ENCODE assay signal across 22 cellular contexts in genomic region chr15:87949934-87950298, GRCh38.
A peak's percentile ranks its signal among the peaks of the same experiment; 100 is the strongest.
DNase-seq lines count a peak whose midpoint lies in the region; ATAC-seq and TF ChIP-seq lines count a peak whose summit lies in the region.
"Had no signal": no experiment of that assay in that cellular context is flagged by ENCODE, and none has a peak within 500 bp of the region (broad histone marks: within the 10 kb centered on the region; RNA-seq: fewer than 3 reads in every experiment).

No MANE protein-coding gene starts in this region.

- H4K20me1 ChIP-seq in PC-9 (ENCODE audit: insufficient read depth) = no peaks in the 10 kb centered on the region

- DNase-seq in Right ventricle myocardium superior (peak; percentile 54), ovary (no peak), thoracic aorta (ENCODE audit: low spot score) (no peak), cerebellar cortex (ENCODE audit: low spot score) (no peak), NK-92 (lab: John Stamatoyannopoulos, UW; ENCODE audit: unreplicated experiment) (no peak), PC-9 (no peak)
- DNase-seq: activated gamma-delta T cell; activated naive CD8-positive, alpha-beta T cell treated with anti-CD3 and anti-CD28 coated beads, Interleukin-2, amount 50 U/mL, for 24 hours; activated T-cell treated with anti-CD3 and anti-CD28 coated beads, Interleukin-2, amount 50 U/mL, for 1 hour; COR-L47; DMS79; GF-D8; MG63; naive thymus-derived CD4-positive, alpha-beta T cell; NCI-H1436; NCI-H524; right lobe of liver; stimulated activated naive CD4-positive, alpha-beta T cell treated with Interleukin-2 at 50 U/mL for 16 hours; T-helper 1 cell had no signal

- no peak overlapping the region for H2AFZ ChIP-seq in PC-9
- H2AFZ ChIP-seq: GM23338 had no signal

- H3K9me3 ChIP-seq in ovary = no peaks in the 10 kb centered on the region
- no peaks in the 10 kb centered on the region for H3K9me3 ChIP-seq in thoracic aorta
- H3K9me3 ChIP-seq in PC-9 (ENCODE audit: insufficient read depth, low read depth) = no peaks in the 10 kb centered on the region
- H3K9me3 ChIP-seq: MG63, right lobe of liver had no signal

- intact Hi-C loops in Right ventricle myocardium superior (cut with DNase I) (no loop called here), ovary (cut with DNase I) (loop anchor here in 1 of 4 donors (10.0 kb wide), 1 partner anchor 125 kb away; no protein-coding TSS in a partner anchor), PC-9 (cut with micrococcal nuclease; ENCODE audit: unreplicated experiment) (no loop called here)

- H3K27me3 ChIP-seq in ovary (no peaks in the 10 kb centered on the region), thoracic aorta (replicated peaks; ENCODE audit: insufficient read depth) (no peaks in the 10 kb centered on the region), PC-9 (ENCODE audit: insufficient read depth, low read depth) (peaks cover 39% of the 10 kb centered on the region)
- H3K27me3 ChIP-seq: MG63, right lobe of liver had no signal

- POLR2A ChIA-PET in PC-9 (lab: Charles Lee; ENCODE audit: unreplicated experiment) = no interaction called here

- H3K4me1 ChIP-seq in ovary (ENCODE audit: insufficient read depth) (no peaks in the 10 kb centered on the region), thoracic aorta (ENCODE audit: control insufficient read depth in 1 of 2, low read depth in 2 of 2) (peaks cover 9 to 24% of the 10 kb centered on the region in 2 donors), PC-9 (replicated peaks; ENCODE audit: insufficient read depth) (no peaks in the 10 kb centered on the region)
- H3K4me1 ChIP-seq: right lobe of liver had no signal

- no peak overlapping the region for H3K4me2 ChIP-seq in PC-9
- H3K4me2 ChIP-seq: GM23338 had no signal

- CTCF ChIA-PET in PC-9 (lab: Charles Lee) = no interaction called here

- no peak for TF ChIP-seq CTCF in ovary (IDR thresholded peaks at IDR 0.05)
- TF ChIP-seq CTCF in thoracic aorta (IDR thresholded peaks at IDR 0.05) = no peak
- TF ChIP-seq CTCF in PC-9 (conservative IDR thresholded peaks at IDR 0.05) = no peak

- WGBS in ovary, 3 donors = 64 to 78% (median 72%) methylated on average over 3 of the region's 3 CpGs

- H3K27ac ChIP-seq in angular gyrus (ENCODE audit: low read depth, low read length) = peak overlapping the region; percentile 26
- no peak overlapping the region for H3K27ac ChIP-seq in ovary
- H3K27ac ChIP-seq in thoracic aorta = peak overlapping the region; percentile 48 to 55
- no peak overlapping the region for H3K27ac ChIP-seq in PC-9
- H3K27ac ChIP-seq: right lobe of liver had no signal

- TF ChIP-seq POLR2A in ovary (IDR thresholded peaks at IDR 0.05) = no peak

- peak; percentile 79 for TF ChIP-seq EP300 in ovary (IDR thresholded peaks at IDR 0.05)

- H3K9me2 ChIP-seq in PC-9 (ENCODE audit: insufficient read depth) = no peaks in the 10 kb centered on the region

- no TSS peak for BruUV-seq in PC-9 (replicated peaks; lab: Mats Ljungman, UMichigan)

- no peaks in the 10 kb centered on the region for H3F3A ChIP-seq in PC-9 (ENCODE audit: insufficient read depth, low read depth)

- H3K36me3 ChIP-seq in ovary (no peaks in the 10 kb centered on the region), thoracic aorta (no peaks in the 10 kb centered on the region), PC-9 (ENCODE audit: low read depth) (no peaks in the 10 kb centered on the region)
- H3K36me3 ChIP-seq: MG63, right lobe of liver had no signal

- ATAC-seq in Right ventricle myocardium superior (ENCODE audit: poor library complexity) = peak; percentile 83
- no peak for ATAC-seq in thoracic aorta (ENCODE audit: insufficient number of reproducible peaks, low FRiP score, low read depth)
- no peak for ATAC-seq in HG02885 (IDR thresholded peaks at IDR 0.05; ENCODE audit: poor library complexity, unreplicated experiment)
- ATAC-seq: activated naive CD8-positive, alpha-beta T cell treated with anti-CD3 and anti-CD28 coated beads, Interleukin-2, amount 50 U/mL, for 24 hours; GM23338; naive thymus-derived CD4-positive, alpha-beta T cell had no signal

- H3K4me3 ChIP-seq in ovary (no peak overlapping the region), thoracic aorta (no peak overlapping the region), PC-9 (no peak overlapping the region)
- H3K4me3 ChIP-seq: GM23338, MG63, right lobe of liver had no signal

- H3K79me2 ChIP-seq in PC-9 (ENCODE audit: low read depth) = no peaks in the 10 kb centered on the region

Comparison
In these comparisons a context has a peak if more than half of its experiments do, and no peak if none do; other contexts are left out.
1. H3K27ac ChIP-seq: peak in angular gyrus (single experiment) and thoracic aorta (2 of 2); none in ovary (0 of 2) and PC-9 (single experiment).